15 cellular contexts compared by ENCODE assay signal in the genomic region with DNA sequence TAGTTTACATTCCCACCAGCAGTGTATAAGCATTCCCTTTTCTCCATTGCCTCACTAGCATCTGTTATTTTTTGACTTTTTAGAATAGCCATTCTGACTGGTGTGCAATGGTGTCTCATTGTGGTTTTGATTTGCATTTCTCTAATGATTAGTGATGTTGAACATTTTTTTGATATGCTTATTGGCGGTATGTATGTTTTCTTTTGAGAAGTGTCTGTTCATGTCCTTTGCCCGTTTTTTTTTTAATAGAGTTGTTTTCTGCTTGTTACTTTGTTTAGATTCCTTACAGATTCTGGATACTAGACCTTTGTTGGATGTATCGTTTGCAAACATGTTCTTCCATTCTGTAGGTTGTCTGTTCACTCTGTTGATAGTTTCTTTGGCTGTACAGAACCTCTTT. TPM values are rescaled to one million over a fixed set of nuclear protein-coding genes. Genes with fewer than 3 reads are reported as not detected.
DNase-seq lines count a peak whose midpoint lies in the region; ATAC-seq, FAIRE-seq and TF ChIP-seq lines count a peak whose summit lies in the region.
"Had no signal": no experiment of that assay in that cellular context is flagged by ENCODE, and none has a peak within 500 bp of the region (broad histone marks: within the 10 kb centered on the region; RNA-seq: fewer than 3 reads in every experiment).

No MANE protein-coding gene starts in this region.

- H3K9me3 Mint-ChIP-seq in activated naive CD8-positive, alpha-beta T cell (ENCODE audit: low read depth), result peaks cover 11% of the 10 kb centered on the region
- peaks cover 16% of the 10 kb centered on the region for H3K9me3 Mint-ChIP-seq in activated naive CD8-positive, alpha-beta T cell treated with anti-CD3 and anti-CD28 coated beads for 36 hours
- H3K9me3 Mint-ChIP-seq in effector memory CD8-positive, alpha-beta T cell, result no peaks in the 10 kb centered on the region

- H3K36me3 ChIP-seq in BE2C, result no peaks in the 10 kb centered on the region

- TF ChIP-seq CTCF in BE2C (IDR thresholded peaks at IDR 0.05; ENCODE audit: low read depth, low read length) (no peak), GM10266 (IDR thresholded peaks at IDR 0.05; ENCODE audit: control insufficient read depth, insufficient read depth, low read depth, missing control alignments) (no peak)

- H3K4me3 ChIP-seq in BE2C (ENCODE audit: low read depth, low read length), result no peak overlapping the region
- H3K4me3 ChIP-seq: GM23248 had no signal

- H3K4me1 Mint-ChIP-seq in activated naive CD8-positive, alpha-beta T cell (ENCODE audit: low read depth), result peaks cover 71% of the 10 kb centered on the region
- peaks cover 46% of the 10 kb centered on the region for H3K4me1 Mint-ChIP-seq in activated naive CD8-positive, alpha-beta T cell treated with anti-CD3 and anti-CD28 coated beads for 36 hours
- peaks cover 51 to 73% of the 10 kb centered on the region in 2 donors for H3K4me1 Mint-ChIP-seq in effector memory CD8-positive, alpha-beta T cell (ENCODE audit: low read depth in 2 of 2)

- peak overlapping the region; percentile 3 for H3K4me3 Mint-ChIP-seq in activated naive CD8-positive, alpha-beta T cell
- H3K4me3 Mint-ChIP-seq in activated naive CD8-positive, alpha-beta T cell treated with anti-CD3 and anti-CD28 coated beads for 36 hours, result no peak overlapping the region
- H3K4me3 Mint-ChIP-seq in effector memory CD8-positive, alpha-beta T cell, result peak overlapping the region; percentile 2 to 7

- no peaks in the 10 kb centered on the region for H3K4me1 ChIP-seq in BE2C

- TF ChIP-seq POLR2A in H54 (IDR thresholded peaks at IDR 0.05; ENCODE audit: low read depth, low read length), result no peak

- peak; percentile 15 for FAIRE-seq in H54 (lab: Jason Lieb, UNC)
- FAIRE-seq: GM18507 had no signal

- H3K27me3 Mint-ChIP-seq in activated naive CD8-positive, alpha-beta T cell, result no peaks in the 10 kb centered on the region
- H3K27me3 Mint-ChIP-seq in activated naive CD8-positive, alpha-beta T cell treated with anti-CD3 and anti-CD28 coated beads for 36 hours, result no peaks in the 10 kb centered on the region
- no peaks in the 10 kb centered on the region for H3K27me3 Mint-ChIP-seq in effector memory CD8-positive, alpha-beta T cell
- H3K27me3 Mint-ChIP-seq: CD4-positive, CD25-positive, alpha-beta regulatory T cell had no signal

- DNase-seq in activated naive CD8-positive, alpha-beta T cell treated with anti-CD3 and anti-CD28 coated beads for 36 hours, result no peak
- DNase-seq in H54 (ENCODE audit: insufficient read length, low spot score), result no peak
- no peak for DNase-seq in effector memory CD8-positive, alpha-beta T cell
- DNase-seq in activated T-cell treated with anti-CD3 and anti-CD28 coated beads, Interleukin-2, amount 50 U/mL, for 48 hours, result no peak
- DNase-seq in BE2C, result no peak
- DNase-seq in GM10266 (ENCODE audit: extremely low spot score), result no peak
- DNase-seq: 8988T; C1 segment of cervical spinal cord; CD4-positive, CD25-positive, alpha-beta regulatory T cell; DMS79 treated with DMSO at 0.1 percent for 48 hours; GF-D8; GM23248; HCEC 1CT had no signal

- peak overlapping the region; percentile 1 for H3K27ac Mint-ChIP-seq in activated naive CD8-positive, alpha-beta T cell
- no peak overlapping the region for H3K27ac Mint-ChIP-seq in activated naive CD8-positive, alpha-beta T cell treated with anti-CD3 and anti-CD28 coated beads for 36 hours
- no peak overlapping the region for H3K27ac Mint-ChIP-seq in effector memory CD8-positive, alpha-beta T cell
- H3K27ac Mint-ChIP-seq: CD4-positive, CD25-positive, alpha-beta regulatory T cell had no signal

- ATAC-seq in effector memory CD8-positive, alpha-beta T cell (replicated peaks), result no peak

- peaks cover 9% of the 10 kb centered on the region for H3K36me3 Mint-ChIP-seq in activated naive CD8-positive, alpha-beta T cell
- peaks cover 36% of the 10 kb centered on the region for H3K36me3 Mint-ChIP-seq in activated naive CD8-positive, alpha-beta T cell treated with anti-CD3 and anti-CD28 coated beads for 36 hours
- peaks cover 11% of the 10 kb centered on the region for H3K36me3 Mint-ChIP-seq in effector memory CD8-positive, alpha-beta T cell (ENCODE audit: insufficient read depth)

- H3K9me3 ChIP-seq in BE2C, result no peaks in the 10 kb centered on the region

- H3K27me3 ChIP-seq in BE2C, result no peaks in the 10 kb centered on the region

RNA-seq across cellular contexts. Expression of gene NIPBL, which starts 25.3 kb away (rescaled TPM):
- total RNA-seq in activated naive CD8-positive, alpha-beta T cell treated with anti-CD3 and anti-CD28 coated beads for 36 hours, result 10 to 100 TPM; 39.8 to 42.1 TPM
- polyA plus RNA-seq in BE2C (2012; ENCODE audit: insufficient read depth, insufficient read length, low read depth), result 37.7 TPM
